1 cellular context compared by ENCODE assay signal in genomic region chr2:69456950-69457445, GRCh38.
A peak's percentile ranks its signal among the peaks of the same experiment; 100 is the strongest.
TF ChIP-seq lines count a peak whose summit lies in the region.

No MANE protein-coding gene starts in this region.

TF ChIP-seq in GM12878, 131 proteins besides CTCF, POLR2A, EP300 and RAD21:
- TF ChIP-seq SPI1 (IDR thresholded peaks at IDR 0.05; ENCODE audit: borderline replicate concordance, insufficient read depth, low read depth, low read length) (peak; percentile 45; the same call in 1 of the 2 replicates), CREB1 (IDR thresholded peaks at IDR 0.05; ENCODE audit: low read depth) (no peak), ASH2L (IDR thresholded peaks at IDR 0.05; ENCODE audit: borderline replicate concordance, low read depth) (no peak), FOXM1 (IDR thresholded peaks at IDR 0.05; ENCODE audit: low read depth, low read length) (no peak), IKZF1 (conservative IDR thresholded peaks at IDR 0.05) (no peak), RELA (IDR thresholded peaks at IDR 0.05; ENCODE audit: borderline replicate concordance, partially characterized antibody) (no peak)
